ENCODE assay signal across 26 cellular contexts in the genomic region with DNA sequence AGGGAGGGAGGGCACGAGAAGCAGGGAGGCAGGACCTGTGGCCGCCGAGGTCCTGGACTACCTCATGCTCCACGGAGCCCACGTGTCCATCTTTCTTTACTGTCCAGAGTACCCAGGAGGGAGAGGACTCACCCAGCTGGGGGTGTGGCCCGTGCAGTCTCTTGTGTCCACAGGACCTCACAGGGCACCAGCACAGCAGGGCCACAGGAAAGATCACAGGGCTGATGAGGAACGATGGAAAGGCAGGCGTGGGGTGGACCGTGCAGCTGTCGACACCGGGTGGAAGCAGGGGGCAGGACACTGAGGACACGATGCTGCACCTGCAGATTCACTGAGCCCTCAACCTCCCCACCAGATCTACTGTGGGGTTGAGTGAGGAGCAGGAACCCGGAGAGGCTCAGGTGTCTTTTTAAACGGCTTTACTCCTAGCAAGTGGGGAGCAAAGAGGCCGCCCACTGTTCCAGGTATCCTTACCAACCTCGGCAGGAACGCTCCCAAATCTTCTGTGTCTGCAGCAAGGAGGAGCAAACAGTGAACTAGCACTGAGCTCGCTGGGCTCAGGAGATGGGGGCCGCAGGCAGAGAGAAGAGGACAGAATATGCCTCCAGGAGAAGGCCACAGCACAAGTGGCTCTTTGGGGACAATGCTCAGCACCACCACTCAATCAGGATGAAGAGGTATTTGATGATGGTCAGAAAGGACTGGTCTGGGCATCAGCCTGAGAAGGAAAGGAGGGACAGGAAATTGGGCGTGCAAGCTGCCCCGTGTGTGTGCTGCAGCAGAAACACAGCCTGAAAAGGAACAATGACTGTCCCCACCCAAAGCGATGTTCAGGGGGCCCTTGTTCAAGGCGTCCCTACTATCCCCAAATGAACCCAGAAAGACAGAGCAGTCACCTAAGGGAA.
DNase-seq lines count a peak whose midpoint lies in the region; ATAC-seq and TF ChIP-seq lines count a peak whose summit lies in the region.
"Had no signal": no experiment of that assay in that cellular context is flagged by ENCODE, and none has a peak within 500 bp of the region (broad histone marks: within the 10 kb centered on the region; RNA-seq: fewer than 3 reads in every experiment).

No MANE protein-coding gene starts in this region.

- BruUV-seq in Caco-2 (replicated peaks; lab: Mats Ljungman, UMichigan), result no TSS peak

- H3K36me3 Mint-ChIP-seq in activated T-cell treated with anti-CD3 and anti-CD28 coated beads, Interleukin-2, amount 50 U/mL, for 4 hours (ENCODE audit: insufficient read depth), result peaks cover 10% of the 10 kb centered on the region
- H3K36me3 Mint-ChIP-seq in activated T-cell treated with anti-CD3 and anti-CD28 coated beads, Interleukin-2, amount 50 U/mL, for 72 hours (ENCODE audit: insufficient read depth in 2 of 2), result peaks cover 0 to 2% of the 10 kb centered on the region in 2 donors
- H3K36me3 Mint-ChIP-seq in Caco-2 (ENCODE audit: insufficient read depth, unreplicated experiment), result peaks cover 6% of the 10 kb centered on the region

- H3K4me1 ChIP-seq in Caco-2 (peaks cover 48% of the 10 kb centered on the region), lower lobe of right lung (no peaks in the 10 kb centered on the region), stomach (peaks cover 0 to 18% (median 10%) of the 10 kb centered on the region in 4 donors)

- H3K27me3 Mint-ChIP-seq in activated T-cell treated with anti-CD3 and anti-CD28 coated beads, Interleukin-2, amount 50 U/mL, for 4 hours (ENCODE audit: low read depth), result no peaks in the 10 kb centered on the region
- no peaks in the 10 kb centered on the region for H3K27me3 Mint-ChIP-seq in activated T-cell treated with anti-CD3 and anti-CD28 coated beads, Interleukin-2, amount 50 U/mL, for 72 hours (ENCODE audit: low read depth)
- H3K27me3 Mint-ChIP-seq in Caco-2 (ENCODE audit: insufficient read depth, unreplicated experiment), result no peaks in the 10 kb centered on the region
- H3K27me3 Mint-ChIP-seq: activated CD4-positive, alpha-beta T cell treated with anti-CD3 and anti-CD28 coated beads for 36 hours; naive thymus-derived CD4-positive, alpha-beta T cell; stimulated activated naive B cell treated with anti-CD40 and anti-IgM and Interleukin-4, amounts not matched to agents 10 μg/mL and 1 μg/mL and 100 μg/mL, for 72 hours; T-helper 17 cell had no signal

- H3K27ac Mint-ChIP-seq in activated T-cell treated with anti-CD3 and anti-CD28 coated beads, Interleukin-2, amount 50 U/mL, for 72 hours, result no peak overlapping the region
- H3K27ac Mint-ChIP-seq in Caco-2 (ENCODE audit: unreplicated experiment), result peak overlapping the region; percentile 94
- H3K27ac Mint-ChIP-seq: activated CD4-positive, alpha-beta T cell treated with anti-CD3 and anti-CD28 coated beads for 36 hours; CD8-positive, alpha-beta T cell; naive thymus-derived CD4-positive, alpha-beta T cell; stimulated activated naive B cell treated with anti-CD40 and anti-IgM and Interleukin-4, amounts not matched to agents 10 μg/mL and 1 μg/mL and 100 μg/mL, for 72 hours; T-helper 17 cell had no signal

- no peaks in the 10 kb centered on the region for H3K9me3 Mint-ChIP-seq in activated T-cell treated with anti-CD3 and anti-CD28 coated beads, Interleukin-2, amount 50 U/mL, for 4 hours
- no peaks in the 10 kb centered on the region for H3K9me3 Mint-ChIP-seq in activated T-cell treated with anti-CD3 and anti-CD28 coated beads, Interleukin-2, amount 50 U/mL, for 72 hours
- no peaks in the 10 kb centered on the region for H3K9me3 Mint-ChIP-seq in Caco-2 (ENCODE audit: unreplicated experiment)
- H3K9me3 Mint-ChIP-seq: CD8-positive, alpha-beta T cell; naive thymus-derived CD4-positive, alpha-beta T cell; stimulated activated naive B cell treated with anti-CD40 and anti-IgM and Interleukin-4, amounts not matched to agents 10 μg/mL and 1 μg/mL and 100 μg/mL, for 72 hours had no signal

- H3K27me3 ChIP-seq in Caco-2 (replicated peaks; ENCODE audit: control insufficient read depth, insufficient read depth, low read length) (no peaks in the 10 kb centered on the region), lower lobe of right lung (ENCODE audit: low read depth) (no peaks in the 10 kb centered on the region), stomach (no peaks in the 10 kb centered on the region)

- no peak overlapping the region for H3K4me3 Mint-ChIP-seq in activated T-cell treated with anti-CD3 and anti-CD28 coated beads, Interleukin-2, amount 50 U/mL, for 4 hours
- H3K4me3 Mint-ChIP-seq in activated T-cell treated with anti-CD3 and anti-CD28 coated beads, Interleukin-2, amount 50 U/mL, for 72 hours, result no peak overlapping the region
- H3K4me3 Mint-ChIP-seq in Caco-2 (ENCODE audit: unreplicated experiment), result no peak overlapping the region
- H3K4me3 Mint-ChIP-seq: activated CD4-positive, alpha-beta T cell treated with anti-CD3 and anti-CD28 coated beads for 36 hours; CD8-positive, alpha-beta T cell; naive thymus-derived CD4-positive, alpha-beta T cell; stimulated activated naive B cell treated with anti-CD40 and anti-IgM and Interleukin-4, amounts not matched to agents 10 μg/mL and 1 μg/mL and 100 μg/mL, for 72 hours; T-helper 17 cell had no signal

- no peak for ATAC-seq in activated T-cell treated with anti-CD3 and anti-CD28 coated beads, Interleukin-2, amount 50 U/mL, for 4 hours
- no peak for ATAC-seq in activated T-cell treated with anti-CD3 and anti-CD28 coated beads, Interleukin-2, amount 50 U/mL, for 72 hours (replicated peaks in 1 of 2)
- ATAC-seq in lower lobe of right lung (no peak), GM21367 (IDR thresholded peaks at IDR 0.05; ENCODE audit: unreplicated experiment) (no peak)
- ATAC-seq: activated CD4-positive, alpha-beta T cell treated with anti-CD3 and anti-CD28 coated beads for 36 hours; CD8-positive, alpha-beta T cell; GM12878; naive thymus-derived CD4-positive, alpha-beta T cell; SK-N-SH treated with all-trans-retinoic acid at 6 μM for 48 hours; stimulated activated naive B cell treated with anti-CD40 and anti-IgM and Interleukin-4, amounts not matched to agents 10 μg/mL and 1 μg/mL and 100 μg/mL, for 72 hours; T-helper 17 cell had no signal

- H3K27ac ChIP-seq in lower lobe of right lung, result no peak overlapping the region
- H3K27ac ChIP-seq in stomach, result no peak overlapping the region
- H3K27ac ChIP-seq: epithelial cell of prostate, thoracic aorta had no signal

- WGBS in stomach, 5 donors, result 77 to 85% (median 84%) methylated on average over 23 of the region's 23 CpGs

- peaks cover 2% of the 10 kb centered on the region; the same call in 1 of the 2 replicates for H3K36me3 ChIP-seq in Caco-2 (ENCODE audit: control insufficient read depth, insufficient read depth, low read length)
- peaks cover 12% of the 10 kb centered on the region for H3K36me3 ChIP-seq in lower lobe of right lung
- H3K36me3 ChIP-seq in stomach, result peaks cover 0 to 28% (median 15%) of the 10 kb centered on the region in 4 donors

- intact Hi-C loops in Caco-2 (cut with micrococcal nuclease; ENCODE audit: unreplicated experiment) (loop anchor here (2.0 to 5.0 kb wide), 2 partner anchors 40 to 69 kb away; no protein-coding TSS in a partner anchor), lower lobe of right lung (cut with DNase I) (no loop called here), stomach (cut with DNase I; ENCODE audit: low total_unique reads) (no loop called here)

- peak; percentile 1 for DNase-seq in activated T-cell treated with anti-CD3 and anti-CD28 coated beads, Interleukin-2, amount 50 U/mL, for 4 hours
- no peak for DNase-seq in activated T-cell treated with anti-CD3 and anti-CD28 coated beads, Interleukin-2, amount 50 U/mL, for 72 hours
- DNase-seq in Caco-2 (peak in 1 of 2 experiments; percentile 23), lower lobe of right lung (peak; percentile 38), stomach (peak; percentile 25), activated gamma-delta T cell (lab: John Stamatoyannopoulos, UW) (no peak), H4 (ENCODE audit: low spot score) (no peak)
- DNase-seq: activated CD4-positive, alpha-beta T cell treated with anti-CD3 and anti-CD28 coated beads for 36 hours; CD8-positive, alpha-beta T cell; cerebellar nuclear complex; DMS 273 treated with DMSO at 0.1 percent for 48 hours; EL; midbrain; naive thymus-derived CD4-positive, alpha-beta T cell; NCI-H1092; NCI-H1694 treated with DMSO at 0.1 percent for 48 hours; NCI-H2171; NCI-H510A; stimulated activated CD4-positive, alpha-beta T cell treated with anti-CD3 and anti-CD28 coated beads, Interleukin-4, amount 100 ng/mL, for 4 hours; stimulated activated naive B cell treated with anti-CD40 and anti-IgM and Interleukin-4, amounts not matched to agents 10 μg/mL and 1 μg/mL and 100 μg/mL, for 72 hours had no signal

- no peak for TF ChIP-seq EP300 in stomach (IDR thresholded peaks at IDR 0.05)

- CTCF ChIA-PET in Caco-2 (lab: Charles Lee), result no interaction called here

- TF ChIP-seq POLR2A in stomach (IDR thresholded peaks at IDR 0.05), result no peak

- H3K4me1 Mint-ChIP-seq in activated T-cell treated with anti-CD3 and anti-CD28 coated beads, Interleukin-2, amount 50 U/mL, for 4 hours (ENCODE audit: low read depth), result no peaks in the 10 kb centered on the region
- no peaks in the 10 kb centered on the region for H3K4me1 Mint-ChIP-seq in activated T-cell treated with anti-CD3 and anti-CD28 coated beads, Interleukin-2, amount 50 U/mL, for 72 hours (ENCODE audit: low read depth)
- H3K4me1 Mint-ChIP-seq in Caco-2 (ENCODE audit: low read depth, unreplicated experiment), result peaks cover 21% of the 10 kb centered on the region
- H3K4me1 Mint-ChIP-seq: activated CD4-positive, alpha-beta T cell treated with anti-CD3 and anti-CD28 coated beads for 36 hours had no signal

- no peaks in the 10 kb centered on the region for H3K9me3 ChIP-seq in Caco-2
- H3K9me3 ChIP-seq in lower lobe of right lung, result no peaks in the 10 kb centered on the region
- H3K9me3 ChIP-seq in stomach, result no peaks in the 10 kb centered on the region
- H3K9me3 ChIP-seq: thoracic aorta had no signal

- no peak overlapping the region for H3K4me3 ChIP-seq in Caco-2 (ENCODE audit: low read depth, low read length)
- no peak overlapping the region for H3K4me3 ChIP-seq in lower lobe of right lung
- H3K4me3 ChIP-seq in stomach, result no peak overlapping the region
- H3K4me3 ChIP-seq: GM12878, thoracic aorta had no signal

- no peak for TF ChIP-seq CTCF in Caco-2 (IDR thresholded peaks at IDR 0.05; ENCODE audit: insufficient read depth in 1 of 2, low read depth in 1 of 2, low read length in 1 of 2, severe bottlenecking in 1 of 2, unreplicated experiment in 1 of 2)
- no peak for TF ChIP-seq CTCF in lower lobe of right lung (IDR thresholded peaks at IDR 0.05)
- no peak for TF ChIP-seq CTCF in stomach (IDR thresholded peaks at IDR 0.05)

- POLR2A ChIA-PET in Caco-2 (lab: Charles Lee), result no interaction called here

Comparison
In these comparisons a context has a peak if more than half of its experiments do, and no peak if none do; other contexts are left out.
1. DNase-seq: peak in activated T-cell treated with anti-CD3 and anti-CD28 coated beads, Interleukin-2, amount 50 U/mL, for 4 hours (single experiment), lower lobe of right lung (single experiment) and stomach (single experiment); none in activated T-cell treated with anti-CD3 and anti-CD28 coated beads, Interleukin-2, amount 50 U/mL, for 72 hours (0 of 2), activated gamma-delta T cell (single experiment) and H4 (single experiment).